Comparison of ENCODE assay signal across 16 cellular contexts in genomic region chr2:61700465-61700864, GRCh38.
DNase-seq lines count a peak whose midpoint lies in the region; ATAC-seq, FAIRE-seq and TF ChIP-seq lines count a peak whose summit lies in the region.
"Had no signal": no experiment of that assay in that cellular context is flagged by ENCODE, and none has a peak within 500 bp of the region (broad histone marks: within the 10 kb centered on the region; RNA-seq: fewer than 3 reads in every experiment).

No MANE protein-coding gene starts in this region.

- H3K4me1 Mint-ChIP-seq in GM23338: no peaks in the 10 kb centered on the region
- H3K4me1 Mint-ChIP-seq in CD14-positive monocyte: peaks cover 2% of the 10 kb centered on the region

- no TSS peak for BruUV-seq in K562 (replicated peaks; lab: Mats Ljungman, UMichigan)

- no peak for FAIRE-seq in K562 (lab: Jason Lieb, UNC)
- FAIRE-seq: G401.6, H54, HTR-8/SVneo had no signal

- H3K4me1 ChIP-seq in GM23338 (ENCODE audit: insufficient read depth): no peaks in the 10 kb centered on the region
- H3K4me1 ChIP-seq in K562 (replicated peaks in 1 of 2; ENCODE audit: control insufficient read depth in 2 of 2, insufficient read depth in 2 of 2, low read length in 2 of 2): no peaks in the 10 kb centered on the region
- H3K4me1 ChIP-seq in Peyer's patch: no peaks in the 10 kb centered on the region
- H3K4me1 ChIP-seq: BLaER1 had no signal

- H3K27ac Mint-ChIP-seq in GM23338 (no peak overlapping the region), CD14-positive monocyte (no peak overlapping the region)
- H3K27ac Mint-ChIP-seq: CD8-positive, alpha-beta T cell had no signal

- TF ChIP-seq POLR2A in K562 (conservative IDR thresholded peaks at IDR 0.05): no peak
- no peak for TF ChIP-seq POLR2A in Peyer's patch (IDR thresholded peaks at IDR 0.05)

- no peak overlapping the region for H3K4me3 ChIP-seq in GM23338
- H3K4me3 ChIP-seq in K562: no peak overlapping the region
- no peak overlapping the region for H3K4me3 ChIP-seq in Peyer's patch
- H3K4me3 ChIP-seq: BLaER1 had no signal

- H3K27me3 ChIP-seq in GM23338 (ENCODE audit: insufficient read depth): no peaks in the 10 kb centered on the region
- H3K27me3 ChIP-seq in K562 (ENCODE audit: control insufficient read depth in 2 of 2, insufficient read depth in 2 of 2, low read length in 2 of 2): no peaks in the 10 kb centered on the region
- no peaks in the 10 kb centered on the region for H3K27me3 ChIP-seq in Peyer's patch
- H3K27me3 ChIP-seq: BLaER1 had no signal

- H3K36me3 Mint-ChIP-seq in GM23338 (ENCODE audit: low read depth) (no peaks in the 10 kb centered on the region), CD14-positive monocyte (no peaks in the 10 kb centered on the region)
- H3K36me3 Mint-ChIP-seq: CD8-positive, alpha-beta T cell had no signal

- in situ Hi-C loops in K562 (cut with MboI): no loop called here

- no peak for TF ChIP-seq RAD21 in K562 (CRISPR knock-in tag; conservative IDR thresholded peaks at IDR 0.05 in 1 of 2, IDR thresholded peaks at IDR 0.05 in 1 of 2)

- WGBS in K562 (ENCODE audit: insufficient coverage, low coverage, missing lambda C conversion rate): 21% methylated on average over 4 of the region's 4 CpGs

- POLR2A ChIA-PET in K562 (lab: Yijun Ruan, JAX): interaction anchor here (0.5 to 0.9 kb wide), 2 partner anchors 13 to 676 kb away, joined by 3 read pairs; no protein-coding TSS in a partner anchor

- no peaks in the 10 kb centered on the region for H3K79me2 ChIP-seq in GM23338 (replicated peaks; ENCODE audit: insufficient read depth)
- H3K79me2 ChIP-seq in K562 (ENCODE audit: control insufficient read depth, insufficient read depth, low read length): no peaks in the 10 kb centered on the region

- no peaks in the 10 kb centered on the region for H3K9me1 ChIP-seq in K562 (ENCODE audit: control insufficient read depth, insufficient read depth, low read length)

- H3K9me2 ChIP-seq in GM23338 (ENCODE audit: insufficient read depth): no peaks in the 10 kb centered on the region

- no peak overlapping the region for H3K4me3 Mint-ChIP-seq in GM23338
- H3K4me3 Mint-ChIP-seq in CD14-positive monocyte: no peak overlapping the region
- H3K4me3 Mint-ChIP-seq: CD8-positive, alpha-beta T cell had no signal

- TF ChIP-seq CTCF in GM23338 (conservative IDR thresholded peaks at IDR 0.05; ENCODE audit: low read depth in 2 of 2): no peak
- TF ChIP-seq CTCF in K562 (IDR thresholded peaks at IDR 0.05 in 2 of 3, conservative IDR thresholded peaks at IDR 0.05 in 1 of 3; ENCODE audit: insufficient read depth in 2 of 3, low read depth in 1 of 3, low read length in 3 of 3): no peak
- no peak for TF ChIP-seq CTCF in Peyer's patch (IDR thresholded peaks at IDR 0.05)
- no peak for TF ChIP-seq CTCF in CD14-positive monocyte (IDR thresholded peaks at IDR 0.05)

- H3K9me3 Mint-ChIP-seq in GM23338 (peaks cover 6% of the 10 kb centered on the region; the same call in 2 of the 3 replicates), CD14-positive monocyte (no peaks in the 10 kb centered on the region)
- H3K9me3 Mint-ChIP-seq: CD8-positive, alpha-beta T cell had no signal

- H2AFZ ChIP-seq in GM23338 (0 out of 2 replicates have a peak overlapping the region, but pooled peaks have one; percentile 83), K562 (ENCODE audit: low read depth, low read length) (peak overlapping the region; percentile 42; the same call in 1 of the 2 replicates)

- intact Hi-C loops in K562 (cut with micrococcal nuclease): no loop called here
- intact Hi-C loops in CD14-positive monocyte (cut with micrococcal nuclease): loop anchor here in 1 of 2 donors (5.0 kb wide), 1 partner anchor 192 kb away; no protein-coding TSS in a partner anchor

- CTCF ChIA-PET in K562 (lab: Yijun Ruan, JAX; ENCODE audit: low intra/inter-chr PET ratio): no interaction called here

- no peak overlapping the region for H3K27ac ChIP-seq in GM23338 (ENCODE audit: low read depth)
- H3K27ac ChIP-seq in K562 (ENCODE audit: extremely low read depth, low read depth, low read length): no peak overlapping the region
- no peak overlapping the region for H3K27ac ChIP-seq in Peyer's patch
- H3K27ac ChIP-seq: 22Rv1, BLaER1, KMS-11 had no signal

- H3F3A ChIP-seq in GM23338 (replicated peaks; ENCODE audit: low read depth): no peaks in the 10 kb centered on the region

- H4K20me1 ChIP-seq in GM23338 (replicated peaks; ENCODE audit: insufficient read depth) (no peaks in the 10 kb centered on the region), K562 (replicated peaks; ENCODE audit: control insufficient read depth, insufficient read depth, low read length) (no peaks in the 10 kb centered on the region)
- H4K20me1 ChIP-seq: BLaER1 had no signal

- no peak for TF ChIP-seq EP300 in K562 (IDR thresholded peaks at IDR 0.05; ENCODE audit: low read length)

- ATAC-seq in GM23338 (no peak), K562 (no peak), HG03342 (IDR thresholded peaks at IDR 0.05; ENCODE audit: unreplicated experiment) (no peak)
- ATAC-seq: CD8-positive, alpha-beta T cell had no signal

- H3K27me3 Mint-ChIP-seq in GM23338 (ENCODE audit: insufficient read depth, low read depth, poor library complexity): peaks cover 7% of the 10 kb centered on the region
- H3K27me3 Mint-ChIP-seq in CD14-positive monocyte (ENCODE audit: low read depth in 3 of 3): peaks cover 0 to 3% (median 1%) of the 10 kb centered on the region in 3 donors

- H3K4me2 ChIP-seq in GM23338 (no peak overlapping the region), K562 (ENCODE audit: insufficient read depth, low read length) (no peak overlapping the region)
- H3K4me2 ChIP-seq: BLaER1, KMS-11 had no signal

- peak; percentile 13 for DNase-seq in DMS53 (lab: John Stamatoyannopoulos, UW)
- no peak for DNase-seq in DMS53 treated with DMSO at 0.1 percent for 48 hours (lab: John Stamatoyannopoulos, UW; ENCODE audit: unreplicated experiment)
- no peak for DNase-seq in GM23338 (ENCODE audit: low spot score)
- peak in 1 of 4 experiments; percentile 20 for DNase-seq in K562 (ENCODE audit: extremely low read depth in 1 of 4, low spot score in 3 of 4)
- no peak for DNase-seq in Peyer's patch
- no peak for DNase-seq in CD14-positive monocyte (ENCODE audit: low spot score)
- DNase-seq: Calu3; CD8-positive, alpha-beta T cell; HCEC 1CT had no signal

- no peaks in the 10 kb centered on the region for H3K9me3 ChIP-seq in K562 (replicated peaks; ENCODE audit: control insufficient read depth, insufficient read depth, low read depth, low read length)
- H3K9me3 ChIP-seq in Peyer's patch: no peaks in the 10 kb centered on the region
- H3K9me3 ChIP-seq: BLaER1 had no signal

- no peak overlapping the region for H3K9ac ChIP-seq in K562 (ENCODE audit: insufficient read depth in 1 of 2, low read depth in 2 of 2, low read length in 2 of 2)
- H3K9ac ChIP-seq: BLaER1, KMS-11 had no signal

- H3K36me3 ChIP-seq in GM23338 (ENCODE audit: insufficient read depth): no peaks in the 10 kb centered on the region
- H3K36me3 ChIP-seq in K562 (ENCODE audit: control insufficient read depth, insufficient read depth, low read length): no peaks in the 10 kb centered on the region
- no peaks in the 10 kb centered on the region for H3K36me3 ChIP-seq in Peyer's patch
- H3K36me3 ChIP-seq: BLaER1 had no signal

TF ChIP-seq in GM23338, 12 proteins besides CTCF, POLR2A, EP300 and RAD21 (continues in another document):
- TF ChIP-seq ETS1 (IDR thresholded peaks at IDR 0.05) (no peak), EZH2phosphoT487 (IDR thresholded peaks at IDR 0.05; ENCODE audit: unreplicated experiment) (no peak), ZNF331 (CRISPR knock-in tag; IDR thresholded peaks at IDR 0.05; ENCODE audit: low read depth) (no peak), JUNB (IDR thresholded peaks at IDR 0.05; ENCODE audit: unreplicated experiment) (no peak), ZNF114 (CRISPR knock-in tag; IDR thresholded peaks at IDR 0.05) (no peak), NANOG (IDR thresholded peaks at IDR 0.05; ENCODE audit: borderline replicate concordance) (no peak)

TF ChIP-seq in K562, 482 proteins besides CTCF, POLR2A, EP300 and RAD21:
- TF ChIP-seq MAFG (tag; conservative IDR thresholded peaks at IDR 0.05) (peak; percentile 98), MAFF (IDR thresholded peaks at IDR 0.05; ENCODE audit: low read length) (peak; percentile 100), C11orf30 (IDR thresholded peaks at IDR 0.05; ENCODE audit: low read depth) (peak; percentile 99), ETV6 (IDR thresholded peaks at IDR 0.05; ENCODE audit: borderline replicate concordance in 1 of 2, low read depth in 2 of 2, low read length in 1 of 2) (no peak), ETV6 (CRISPR knock-in tag; IDR thresholded peaks at IDR 0.05; ENCODE audit: borderline replicate concordance) (no peak), MAFK (IDR thresholded peaks at IDR 0.05; ENCODE audit: low read length) (peak; percentile 100), RNF2 (IDR thresholded peaks at IDR 0.05) (no peak), ZNF785 (CRISPR knock-in tag; IDR thresholded peaks at IDR 0.05) (no peak), ADNP (tag; IDR thresholded peaks at IDR 0.05) (no peak), NFE2 (IDR thresholded peaks at IDR 0.05; ENCODE audit: low read depth) (peak; percentile 22; the same call in 1 of the 2 replicates), ZNF316 (IDR thresholded peaks at IDR 0.05) (peak; percentile 99), ZNF232 (CRISPR knock-in tag; IDR thresholded peaks at IDR 0.05) (no peak), TBP (optimal IDR thresholded peaks at IDR 0.05; ENCODE audit: low read depth, low read length) (no peak)
